In the genomic region with DNA sequence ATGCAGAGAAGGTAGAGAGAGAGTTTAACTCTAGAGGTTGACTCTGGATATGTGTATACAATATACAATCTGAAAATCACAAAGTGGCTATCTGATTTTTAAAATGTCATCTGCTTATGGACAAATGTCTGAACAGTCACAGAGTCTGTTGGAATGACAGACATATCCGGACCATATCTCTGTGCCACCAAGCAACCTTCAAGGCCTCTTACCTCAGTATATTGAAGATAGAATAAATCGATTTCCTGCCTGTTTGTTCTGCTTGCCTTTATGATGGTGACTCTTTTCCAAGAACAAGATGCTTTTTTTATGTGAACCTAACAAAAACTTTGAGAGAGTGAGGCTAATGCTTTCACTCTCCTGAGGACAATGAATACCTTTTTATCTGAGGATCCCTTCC, we compare ENCODE assay signal across 18 cellular contexts.
DNase-seq lines count a peak whose midpoint lies in the region; ATAC-seq and TF ChIP-seq lines count a peak whose summit lies in the region.
"Had no signal": no experiment of that assay in that cellular context is flagged by ENCODE, and none has a peak within 500 bp of the region (broad histone marks: within the 10 kb centered on the region; RNA-seq: fewer than 3 reads in every experiment).

No MANE protein-coding gene starts in this region.

- peaks cover 81% of the 10 kb centered on the region for H3K4me1 Mint-ChIP-seq in activated CD4-positive, alpha-beta T cell treated with anti-CD3 and anti-CD28 coated beads for 36 hours
- peaks cover 88% of the 10 kb centered on the region for H3K4me1 Mint-ChIP-seq in activated naive CD8-positive, alpha-beta T cell (ENCODE audit: low read depth)
- H3K4me1 Mint-ChIP-seq in nephron = peaks cover 44% of the 10 kb centered on the region

- H3K27me3 ChIP-seq in Karpas-422 (ENCODE audit: low read length) = no peaks in the 10 kb centered on the region

- H3K27me3 Mint-ChIP-seq in activated CD4-positive, alpha-beta T cell treated with anti-CD3 and anti-CD28 coated beads for 36 hours = no peaks in the 10 kb centered on the region
- H3K27me3 Mint-ChIP-seq in activated naive CD8-positive, alpha-beta T cell = no peaks in the 10 kb centered on the region
- H3K27me3 Mint-ChIP-seq in nephron (ENCODE audit: low read depth) = no peaks in the 10 kb centered on the region
- H3K27me3 Mint-ChIP-seq: type B pancreatic cell had no signal

- in situ Hi-C loops in GM13976 (cut with MboI; ENCODE audit: low sequenced_read_pairs, unreplicated experiment) = no loop called here

- H3K9me3 Mint-ChIP-seq in activated CD4-positive, alpha-beta T cell treated with anti-CD3 and anti-CD28 coated beads for 36 hours (ENCODE audit: low read depth) = no peaks in the 10 kb centered on the region
- no peaks in the 10 kb centered on the region for H3K9me3 Mint-ChIP-seq in activated naive CD8-positive, alpha-beta T cell (ENCODE audit: low read depth)
- no peaks in the 10 kb centered on the region for H3K9me3 Mint-ChIP-seq in nephron
- H3K9me3 Mint-ChIP-seq: GM23338, type B pancreatic cell had no signal

- H3K27ac Mint-ChIP-seq in activated CD4-positive, alpha-beta T cell treated with anti-CD3 and anti-CD28 coated beads for 36 hours = peak overlapping the region; percentile 93
- H3K27ac Mint-ChIP-seq in activated naive CD8-positive, alpha-beta T cell = peak overlapping the region; percentile 96
- peak overlapping the region; percentile 31 to 66 (median 48) for H3K27ac Mint-ChIP-seq in nephron
- H3K27ac Mint-ChIP-seq: GM23338, type B pancreatic cell had no signal

- peaks cover 2% of the 10 kb centered on the region; the same call in 1 of the 2 replicates for H3K36me3 ChIP-seq in Karpas-422 (ENCODE audit: insufficient read depth, low read length)

- H2AFZ ChIP-seq in Karpas-422 (ENCODE audit: low read length) = no peak overlapping the region
- H2AFZ ChIP-seq: GM23338 had no signal

- peaks cover 89% of the 10 kb centered on the region for H3K79me2 ChIP-seq in Karpas-422 (ENCODE audit: low read length)

- POLR2A ChIA-PET in activated CD4-positive, alpha-beta T cell treated with anti-CD3 and anti-CD28 coated beads for 36 hours (lab: Charles Lee) = no interaction called here

- peak overlapping the region; percentile 11; the same call in 1 of the 2 replicates for H3K9ac ChIP-seq in Karpas-422 (ENCODE audit: low read length)

- TF ChIP-seq CTCF in nephron (IDR thresholded peaks at IDR 0.05; ENCODE audit: unreplicated experiment in 3 of 3) = no peak
- TF ChIP-seq CTCF in GM13976 (IDR thresholded peaks at IDR 0.05; ENCODE audit: borderline replicate concordance, control extremely low read depth, extremely low read depth, insufficient read depth, missing control alignments) = no peak

- H3K36me3 Mint-ChIP-seq in activated CD4-positive, alpha-beta T cell treated with anti-CD3 and anti-CD28 coated beads for 36 hours (ENCODE audit: low read depth) = peaks cover 28% of the 10 kb centered on the region
- peaks cover 11% of the 10 kb centered on the region for H3K36me3 Mint-ChIP-seq in activated naive CD8-positive, alpha-beta T cell
- H3K36me3 Mint-ChIP-seq in nephron (ENCODE audit: low read depth) = peaks cover 29% of the 10 kb centered on the region

- peak overlapping the region; percentile 69 for H3K27ac ChIP-seq in Karpas-422 (ENCODE audit: low read length)

- CTCF ChIA-PET in activated CD4-positive, alpha-beta T cell treated with anti-CD3 and anti-CD28 coated beads for 36 hours (lab: Charles Lee) = no interaction called here

- no peaks in the 10 kb centered on the region for H3K9me2 ChIP-seq in Karpas-422 (replicated peaks; ENCODE audit: insufficient read depth, low read length)

- no peak for DNase-seq in activated CD4-positive, alpha-beta T cell treated with anti-CD3 and anti-CD28 coated beads for 36 hours
- no peak for DNase-seq in activated CD4-positive, alpha-beta T cell treated with anti-CD3 and anti-CD28 coated beads, Interleukin-2, amount 50 U/mL, for 1 hour
- no peak for DNase-seq in Karpas-422
- no peak for DNase-seq in activated CD4-positive, CD25-positive, alpha-beta regulatory T cell (lab: John Stamatoyannopoulos, UW)
- DNase-seq in germinal center (ENCODE audit: low spot score) = no peak
- DNase-seq in GM13976 (ENCODE audit: low spot score) = no peak
- DNase-seq: 8988T; C1 segment of cervical spinal cord; DND-41; NCI-H2029; NCI-H524 treated with DMSO at 0.1 percent for 48 hours; stimulated activated CD4-positive, alpha-beta T cell treated with anti-CD3 and anti-CD28 coated beads, Interleukin-4, amount 100 ng/mL, for 1 hour; stimulated activated CD8-positive, alpha-beta memory T cell treated with anti-CD3 and anti-CD28 coated beads, Interleukin-4, amount 100 ng/mL, for 48 hours had no signal

- ATAC-seq in activated CD4-positive, alpha-beta T cell treated with anti-CD3 and anti-CD28 coated beads for 36 hours = no peak
- ATAC-seq: GM23338, SK-N-SH treated with all-trans-retinoic acid at 6 μM for 48 hours had no signal

- no peak overlapping the region for H3K4me3 ChIP-seq in Karpas-422 (ENCODE audit: low read length)
- H3K4me3 ChIP-seq: GM23338 had no signal

- peak overlapping the region; percentile 24 for H3K4me3 Mint-ChIP-seq in activated CD4-positive, alpha-beta T cell treated with anti-CD3 and anti-CD28 coated beads for 36 hours
- H3K4me3 Mint-ChIP-seq in activated naive CD8-positive, alpha-beta T cell = peak overlapping the region; percentile 78
- no peak overlapping the region for H3K4me3 Mint-ChIP-seq in nephron
- H3K4me3 Mint-ChIP-seq: GM23338, type B pancreatic cell had no signal

- intact Hi-C loops in activated CD4-positive, alpha-beta T cell treated with anti-CD3 and anti-CD28 coated beads for 36 hours (cut with DNase I, micrococcal nuclease) = no loop called here

- no peaks in the 10 kb centered on the region for H3K9me3 ChIP-seq in Karpas-422 (ENCODE audit: low read length)

- no peaks in the 10 kb centered on the region for H4K20me1 ChIP-seq in Karpas-422 (ENCODE audit: insufficient read depth, low read depth, low read length)

- H3K4me1 ChIP-seq in Karpas-422 (ENCODE audit: low read length) = peaks cover 53% of the 10 kb centered on the region

- H3K4me2 ChIP-seq in Karpas-422 (ENCODE audit: low read depth, low read length, poor library complexity, severe bottlenecking) = peak overlapping the region; percentile 23
- H3K4me2 ChIP-seq: GM23338 had no signal

Comparison
In these comparisons a context has a peak if more than half of its experiments do, and no peak if none do; other contexts are left out.
1. H3K4me3 Mint-ChIP-seq: peak in activated CD4-positive, alpha-beta T cell treated with anti-CD3 and anti-CD28 coated beads for 36 hours (single experiment) and activated naive CD8-positive, alpha-beta T cell (single experiment); none in nephron (0 of 3).
2. Peak in every context shown above with its lines, with median percentiles within 50 percentile points of each other: H3K27ac Mint-ChIP-seq.